23 cellular contexts compared by ENCODE assay signal in genomic region chrX:14351889-14352288, GRCh38.
DNase-seq lines count a peak whose midpoint lies in the region; ATAC-seq and TF ChIP-seq lines count a peak whose summit lies in the region.
"Had no signal": no experiment of that assay in that cellular context is flagged by ENCODE, and none has a peak within 500 bp of the region (broad histone marks: within the 10 kb centered on the region; RNA-seq: fewer than 3 reads in every experiment).

No MANE protein-coding gene starts in this region.

- intact Hi-C loops in stomach (cut with DNase I; ENCODE audit: low total_unique reads): no loop called here

- DNase-seq in COR-L47 (lab: John Stamatoyannopoulos, UW) (peak; percentile 77), NCI-H748 (lab: John Stamatoyannopoulos, UW; ENCODE audit: unreplicated experiment) (peak; percentile 91), medulla oblongata (ENCODE audit: extremely low spot score) (peak; percentile 2), stomach (no peak), globus pallidus (ENCODE audit: low spot score) (no peak), foreskin keratinocyte (no peak)
- DNase-seq: activated CD4-positive, alpha-beta T cell treated with anti-CD3 and anti-CD28 coated beads, Interleukin-2, amount 10 ng/mL, durations not matched to agents 24 days and 14 days; activated CD8-positive, alpha-beta memory T cell treated with anti-CD3 and anti-CD28 coated beads, Interleukin-2, amount 50 U/mL, for 4 hours; activated effector memory CD4-positive, alpha-beta T cell treated with anti-CD3 and anti-CD28 coated beads, Interleukin-2, amount 50 U/mL, for 16 hours; amniotic stem cell; caudate nucleus; Karpas-422; left ventricle myocardium superior; NCI-H1105; NCI-H510A; ovary; Right ventricle myocardium superior; sigmoid colon; T-cell; thyroid gland had no signal

- no peak overlapping the region for H3K9ac ChIP-seq in HUES6 (ENCODE audit: low read length)

- no peaks in the 10 kb centered on the region for H3K36me3 ChIP-seq in HUES6 (ENCODE audit: control insufficient read depth, insufficient read depth, low read length)
- no peaks in the 10 kb centered on the region for H3K36me3 ChIP-seq in stomach
- H3K36me3 ChIP-seq: esophagus muscularis mucosa, ovary, sigmoid colon, thyroid gland had no signal

- H3K27me3 ChIP-seq in HUES6 (ENCODE audit: control insufficient read depth, insufficient read depth, low read length) (no peaks in the 10 kb centered on the region; the same call in 1 of the 2 replicates), stomach (no peaks in the 10 kb centered on the region), foreskin keratinocyte (no peaks in the 10 kb centered on the region)
- H3K27me3 ChIP-seq: esophagus muscularis mucosa, ovary, sigmoid colon, thyroid gland had no signal

- H3K4me3 ChIP-seq in HUES6 (ENCODE audit: low read depth, low read length) (no peak overlapping the region), stomach (no peak overlapping the region)
- H3K4me3 ChIP-seq: esophagus muscularis mucosa, ovary, sigmoid colon, thyroid gland had no signal

- no peak for TF ChIP-seq EP300 in stomach (IDR thresholded peaks at IDR 0.05)

- no peak for ATAC-seq in foreskin keratinocyte
- ATAC-seq: left ventricle myocardium superior; stimulated activated memory B cell treated with anti-CD40 and anti-IgM and Interleukin-4, amounts not matched to agents 10 μg/mL and 1 μg/mL and 100 μg/mL, for 72 hours; T-cell had no signal

- 21 to 39% (median 29%) methylated on average over 4 of the region's 4 CpGs for WGBS in stomach, 5 donors

- no peak for TF ChIP-seq POLR2A in stomach (IDR thresholded peaks at IDR 0.05)

- H3K27ac ChIP-seq in HUES6 (ENCODE audit: low read depth, low read length): peak overlapping the region; percentile 22; the same call in 1 of the 2 replicates
- H3K27ac ChIP-seq in stomach: no peak overlapping the region
- H3K27ac ChIP-seq in foreskin keratinocyte: no peak overlapping the region
- H3K27ac ChIP-seq: esophagus muscularis mucosa, ovary, sigmoid colon, thyroid gland had no signal

- no peak for TF ChIP-seq CTCF in stomach (IDR thresholded peaks at IDR 0.05)
- TF ChIP-seq CTCF in foreskin keratinocyte (conservative IDR thresholded peaks at IDR 0.05): no peak

- H3K4me1 ChIP-seq in HUES6 (ENCODE audit: control insufficient read depth, insufficient read depth, low read length): peaks cover 19% of the 10 kb centered on the region
- H3K4me1 ChIP-seq in stomach: no peaks in the 10 kb centered on the region
- H3K4me1 ChIP-seq in foreskin keratinocyte: peaks cover 11% of the 10 kb centered on the region
- H3K4me1 ChIP-seq: esophagus muscularis mucosa, sigmoid colon, thyroid gland had no signal

- peaks cover 4% of the 10 kb centered on the region; the same call in 1 of the 2 replicates for H3K9me3 ChIP-seq in HUES6 (ENCODE audit: control insufficient read depth, insufficient read depth, low read depth, low read length)
- H3K9me3 ChIP-seq in stomach: peaks cover 0 to 6% (median 2%) of the 10 kb centered on the region in 4 donors
- H3K9me3 ChIP-seq: esophagus muscularis mucosa, ovary, sigmoid colon, thyroid gland had no signal

Comparison
In these comparisons a context has a peak if more than half of its experiments do, and no peak if none do; other contexts are left out.
1. DNase-seq: peak in COR-L47 (single experiment), NCI-H748 (single experiment) and medulla oblongata (single experiment); none in stomach (single experiment), globus pallidus (single experiment) and foreskin keratinocyte (0 of 2).